1 cellular context compared by ENCODE assay signal in genomic region chr12:52904509-52905300, GRCh38.
A peak's percentile ranks its signal among the peaks of the same experiment; 100 is the strongest.
TF ChIP-seq lines count a peak whose summit lies in the region.

Gene KRT8 (minus strand): TSS chr12:52905076. CDS start chr12:52904981, 95 bp downstream.

TF ChIP-seq in GM23338, 12 proteins besides CTCF, POLR2A, EP300 and RAD21 (continued from another document):
- TF ChIP-seq CREB1 (CRISPR knock-in tag; IDR thresholded peaks at IDR 0.05; ENCODE audit: low read depth) = peak; percentile 54; the same call in 1 of the 2 replicates
